ENCODE assay signal across 8 cellular contexts in genomic region chr17:8152112-8152775, GRCh38.
A peak's percentile ranks its signal among the peaks of the same experiment; 100 is the strongest.
DNase-seq lines count a peak whose midpoint lies in the region; ATAC-seq and TF ChIP-seq lines count a peak whose summit lies in the region.

Gene PER1, minus strand, starts transcription at chr17:8152404. Its CDS starts 1,698 bp downstream, at chr17:8150706.

- TF ChIP-seq CTCF in MM.1S (IDR thresholded peaks at IDR 0.05; ENCODE audit: low read length): no peak
- no peak for TF ChIP-seq CTCF in neutrophil (IDR thresholded peaks at IDR 0.05)

- peak within 1 kb of the TSS; percentile 97 for H3K4me2 ChIP-seq in MM.1S (ENCODE audit: low read depth, low read length)

- ATAC-seq in SK-N-SH treated with all-trans-retinoic acid at 6 μM for 48 hours (peak; percentile 53), GM19035 (IDR thresholded peaks at IDR 0.05; ENCODE audit: unreplicated experiment) (no peak)

- peaks cover 32% of the 10 kb centered on the region for H3K79me2 ChIP-seq in MM.1S (ENCODE audit: low read length)

- no peaks in the 10 kb centered on the region for H3K27me3 Mint-ChIP-seq in activated naive CD4-positive, alpha-beta T cell treated with anti-CD3 and anti-CD28 coated beads, Interleukin-2, amount 50 U/mL, for 24 hours

- peak within 1 kb of the TSS; percentile 83 for H3K27ac Mint-ChIP-seq in activated naive CD4-positive, alpha-beta T cell treated with anti-CD3 and anti-CD28 coated beads, Interleukin-2, amount 50 U/mL, for 24 hours

- peak within 1 kb of the TSS; percentile 88 for H3K4me3 Mint-ChIP-seq in activated naive CD4-positive, alpha-beta T cell treated with anti-CD3 and anti-CD28 coated beads, Interleukin-2, amount 50 U/mL, for 24 hours

- H3K9me3 ChIP-seq in MM.1S (replicated peaks; ENCODE audit: insufficient read depth, low read length): no peaks in the 10 kb centered on the region
- no peaks in the 10 kb centered on the region for H3K9me3 ChIP-seq in neutrophil

- H3K9me2 ChIP-seq in MM.1S (replicated peaks; ENCODE audit: insufficient read depth, low read length): no peaks in the 10 kb centered on the region

- H2AFZ ChIP-seq in MM.1S (ENCODE audit: low read length): peak within 1 kb of the TSS; percentile 26

- TF ChIP-seq POLR2A in GM10847 (IDR thresholded peaks at IDR 0.05; ENCODE audit: extremely low read depth, insufficient read length): peak; percentile 69

- no peaks in the 10 kb centered on the region for H3K9me3 Mint-ChIP-seq in activated naive CD4-positive, alpha-beta T cell treated with anti-CD3 and anti-CD28 coated beads, Interleukin-2, amount 50 U/mL, for 24 hours

- H3K27ac ChIP-seq in MM.1S (ENCODE audit: low read length): peak within 1 kb of the TSS; percentile 81
- peak within 1 kb of the TSS; percentile 90 for H3K27ac ChIP-seq in neutrophil
- peak within 1 kb of the TSS; percentile 99 for H3K27ac ChIP-seq in substantia nigra (ENCODE audit: low read depth, low read length, poor library complexity, severe bottlenecking)

- DNase-seq in MM.1S (peak; percentile 88), germinal center (ENCODE audit: low spot score) (peak; percentile 90), substantia nigra (lab: John Stamatoyannopoulos, UW) (peak; percentile 70 to 99 (median 94))

- H3K4me1 ChIP-seq in MM.1S (ENCODE audit: low read length) (peaks cover 21% of the 10 kb centered on the region), neutrophil (ENCODE audit: control insufficient read depth in 1 of 2, insufficient read depth in 1 of 2, low read depth in 1 of 2, low read length in 1 of 2) (peaks cover 61 to 65% of the 10 kb centered on the region in 2 experiments)

- H3K4me3 ChIP-seq in MM.1S (ENCODE audit: low read length): peak within 1 kb of the TSS; percentile 76
- H3K4me3 ChIP-seq in neutrophil (ENCODE audit: low read depth in 1 of 2, low read length in 1 of 2): peak within 1 kb of the TSS; percentile 69 to 95

- peaks cover 8% of the 10 kb centered on the region for H3K36me3 Mint-ChIP-seq in activated naive CD4-positive, alpha-beta T cell treated with anti-CD3 and anti-CD28 coated beads, Interleukin-2, amount 50 U/mL, for 24 hours

- H3F3A ChIP-seq in MM.1S (ENCODE audit: insufficient read depth, low read length): peaks cover 13% of the 10 kb centered on the region

- H4K20me1 ChIP-seq in MM.1S (ENCODE audit: insufficient read depth, low read length): no peaks in the 10 kb centered on the region

- H3K4me1 Mint-ChIP-seq in activated naive CD4-positive, alpha-beta T cell treated with anti-CD3 and anti-CD28 coated beads, Interleukin-2, amount 50 U/mL, for 24 hours: peaks cover 25% of the 10 kb centered on the region

- peak within 1 kb of the TSS; percentile 84 for H3K9ac ChIP-seq in MM.1S (ENCODE audit: low read length)

- H3K36me3 ChIP-seq in MM.1S (replicated peaks; ENCODE audit: insufficient read depth, low read length) (no peaks in the 10 kb centered on the region; the same call in 1 of the 2 replicates), neutrophil (peaks cover 13% of the 10 kb centered on the region)

- no peaks in the 10 kb centered on the region for H3K27me3 ChIP-seq in MM.1S (replicated peaks; ENCODE audit: insufficient read depth, low read length)
- peaks cover 15% of the 10 kb centered on the region for H3K27me3 ChIP-seq in neutrophil

TF ChIP-seq in SK-N-SH treated with all-trans-retinoic acid at 6 μM for 48 hours, 23 proteins besides CTCF, POLR2A, EP300 and RAD21 (continues in another document):
- TF ChIP-seq POU6F1 (CRISPR knock-in tag; IDR thresholded peaks at IDR 0.05; ENCODE audit: borderline replicate concordance, low read depth) (no peak), CREB5 (CRISPR knock-in tag; IDR thresholded peaks at IDR 0.05; ENCODE audit: low read depth) (no peak), BACH2 (CRISPR knock-in tag; IDR thresholded peaks at IDR 0.05; ENCODE audit: borderline replicate concordance) (no peak), TOX (CRISPR knock-in tag; IDR thresholded peaks at IDR 0.05; ENCODE audit: borderline replicate concordance) (no peak), SNAI2 (CRISPR knock-in tag; IDR thresholded peaks at IDR 0.05) (no peak), ZC3H10 (CRISPR knock-in tag; IDR thresholded peaks at IDR 0.05) (0 out of 2 replicates have a peak, but pooled peaks have one; percentile 5), CSDC2 (CRISPR knock-in tag; IDR thresholded peaks at IDR 0.05) (no peak; the same call in 1 of the 2 replicates), TSHZ2 (CRISPR knock-in tag; IDR thresholded peaks at IDR 0.05) (peak; percentile 52; the same call in 1 of the 2 replicates), ARNTL (CRISPR knock-in tag; IDR thresholded peaks at IDR 0.05; ENCODE audit: borderline replicate concordance, low read depth) (peak; percentile 89), RARB (CRISPR knock-in tag; IDR thresholded peaks at IDR 0.05) (no peak; the same call in 1 of the 2 replicates), ZNF8 (CRISPR knock-in tag; IDR thresholded peaks at IDR 0.05) (no peak), OSR1 (CRISPR knock-in tag; IDR thresholded peaks at IDR 0.05) (no peak), PPARA (CRISPR knock-in tag; IDR thresholded peaks at IDR 0.05; ENCODE audit: borderline replicate concordance) (no peak), PATZ1 (CRISPR knock-in tag; IDR thresholded peaks at IDR 0.05; ENCODE audit: borderline replicate concordance) (peak; percentile 25; the same call in 1 of the 2 replicates), GLIS3 (CRISPR knock-in tag; IDR thresholded peaks at IDR 0.05) (0 out of 2 replicates have a peak, but pooled peaks have one; percentile 23)
